ENCODE assay signal across 8 cellular contexts in genomic region chr17:81832608-81833159, GRCh38. TPM values are rescaled to one million over a fixed set of nuclear protein-coding genes. Genes with fewer than 3 reads are reported as not detected.
DNase-seq lines count a peak whose midpoint lies in the region; ATAC-seq, FAIRE-seq and TF ChIP-seq lines count a peak whose summit lies in the region.

No MANE protein-coding gene starts in this region.

- H3K27ac ChIP-seq in esophagus muscularis mucosa (replicated peaks in 1 of 4): peak overlapping the region; percentile 93 to 96 (median 95)

- H3K4me1 ChIP-seq in esophagus muscularis mucosa: peaks cover 23 to 66% (median 48%) of the 10 kb centered on the region in 4 donors

- H3K4me3 Mint-ChIP-seq in activated CD8-positive, alpha-beta T cell treated with anti-CD3 and anti-CD28 coated beads for 36 hours: peak overlapping the region; percentile 95
- H3K4me3 Mint-ChIP-seq in neural crest cell: peak overlapping the region; percentile 92
- H3K4me3 Mint-ChIP-seq in type B pancreatic cell: peak overlapping the region; percentile 90

- H3K9me3 Mint-ChIP-seq in activated CD8-positive, alpha-beta T cell treated with anti-CD3 and anti-CD28 coated beads for 36 hours: no peaks in the 10 kb centered on the region
- H3K9me3 Mint-ChIP-seq in neural crest cell (no peaks in the 10 kb centered on the region), type B pancreatic cell (no peaks in the 10 kb centered on the region)

- H3K27me3 Mint-ChIP-seq in activated CD8-positive, alpha-beta T cell treated with anti-CD3 and anti-CD28 coated beads for 36 hours: no peaks in the 10 kb centered on the region
- H3K27me3 Mint-ChIP-seq in neural crest cell (ENCODE audit: low read depth) (no peaks in the 10 kb centered on the region), type B pancreatic cell (no peaks in the 10 kb centered on the region)

- H3K4me3 ChIP-seq in AG09309 (ENCODE audit: control insufficient read depth, low read depth, low read length) (peak overlapping the region; percentile 73), esophagus muscularis mucosa (peak overlapping the region; percentile 83 to 98 (median 95))

- CTCF ChIA-PET in activated CD8-positive, alpha-beta T cell treated with anti-CD3 and anti-CD28 coated beads for 36 hours (lab: Charles Lee): no interaction called here

- DNase-seq in AG09309 (ENCODE audit: low read depth) (no peak), esophagus muscularis mucosa (ENCODE audit: extremely low spot score) (no peak), neural crest cell (ENCODE audit: low read depth, low spot score) (peak; percentile 13), type B pancreatic cell (ENCODE audit: extremely low spot score, unreplicated experiment) (no peak), GM19239 (ENCODE audit: insufficient read length, low spot score) (no peak)
- peak; percentile 79 for DNase-seq in activated CD8-positive, alpha-beta T cell treated with anti-CD3 and anti-CD28 coated beads for 36 hours

- peaks cover 3% of the 10 kb centered on the region for H3K36me3 Mint-ChIP-seq in activated CD8-positive, alpha-beta T cell treated with anti-CD3 and anti-CD28 coated beads for 36 hours (ENCODE audit: low read depth)
- peaks cover 3% of the 10 kb centered on the region for H3K36me3 Mint-ChIP-seq in neural crest cell (ENCODE audit: low read depth)
- H3K36me3 Mint-ChIP-seq in type B pancreatic cell: no peaks in the 10 kb centered on the region

- no peak for FAIRE-seq in GM19239 (lab: Jason Lieb, UNC)

- POLR2A ChIA-PET in activated CD8-positive, alpha-beta T cell treated with anti-CD3 and anti-CD28 coated beads for 36 hours (lab: Charles Lee): interaction anchor here (0.6 to 2.8 kb wide), 10 partner anchors 8 to 167 kb away, joined by 3 to 14 read pairs (median 5); partner anchors contain the start of genes ARHGDIA and MRPL12

- intact Hi-C loops in activated CD8-positive, alpha-beta T cell treated with anti-CD3 and anti-CD28 coated beads for 36 hours (cut with micrococcal nuclease): no loop called here
- intact Hi-C loops in esophagus muscularis mucosa (cut with DNase I): loop anchor here (5.0 kb wide), 1 partner anchor 40 kb away; the partner anchor contains the start of gene ARHGDIA

- no peak for TF ChIP-seq CTCF in AG09309 (IDR thresholded peaks at IDR 0.05; ENCODE audit: control insufficient read depth, insufficient read depth, low read depth, low read length, missing control alignments)
- TF ChIP-seq CTCF in activated CD8-positive, alpha-beta T cell treated with anti-CD3 and anti-CD28 coated beads for 36 hours (IDR thresholded peaks at IDR 0.05): no peak
- TF ChIP-seq CTCF in esophagus muscularis mucosa (IDR thresholded peaks at IDR 0.05): no peak
- TF ChIP-seq CTCF in neural crest cell (conservative IDR thresholded peaks at IDR 0.05): no peak
- no peak for TF ChIP-seq CTCF in type B pancreatic cell (conservative IDR thresholded peaks at IDR 0.05)

- ATAC-seq in GM19397 (IDR thresholded peaks at IDR 0.05; ENCODE audit: unreplicated experiment): peak; percentile 5
- peak; percentile 47 for ATAC-seq in HG03565 (IDR thresholded peaks at IDR 0.05; ENCODE audit: unreplicated experiment)
- peak; percentile 55 for ATAC-seq in activated CD8-positive, alpha-beta T cell treated with anti-CD3 and anti-CD28 coated beads for 36 hours

- TF ChIP-seq EP300 in esophagus muscularis mucosa (IDR thresholded peaks at IDR 0.05): no peak

- H3K36me3 ChIP-seq in esophagus muscularis mucosa: peaks cover 0 to 7% (median 3%) of the 10 kb centered on the region in 4 donors

- H3K27ac Mint-ChIP-seq in activated CD8-positive, alpha-beta T cell treated with anti-CD3 and anti-CD28 coated beads for 36 hours: peak overlapping the region; percentile 95
- H3K27ac Mint-ChIP-seq in neural crest cell (ENCODE audit: unreplicated experiment): peak overlapping the region; percentile 57
- H3K27ac Mint-ChIP-seq in type B pancreatic cell: peak overlapping the region; percentile 97

- peak; percentile 55 for TF ChIP-seq POLR2A in esophagus muscularis mucosa (IDR thresholded peaks at IDR 0.05; ENCODE audit: low read depth)

- H3K27me3 ChIP-seq in esophagus muscularis mucosa: no peaks in the 10 kb centered on the region

- WGBS in esophagus muscularis mucosa: 0% methylated on average over 19 of the region's 65 CpGs

- no peaks in the 10 kb centered on the region for H3K9me3 ChIP-seq in esophagus muscularis mucosa

- H3K4me1 Mint-ChIP-seq in activated CD8-positive, alpha-beta T cell treated with anti-CD3 and anti-CD28 coated beads for 36 hours (ENCODE audit: low read depth): peaks cover 26% of the 10 kb centered on the region
- H3K4me1 Mint-ChIP-seq in neural crest cell (peaks cover 36% of the 10 kb centered on the region), type B pancreatic cell (ENCODE audit: unreplicated experiment) (peaks cover 23% of the 10 kb centered on the region)

RNA-seq across cellular contexts. Expression of gene MCRIP1, which starts 0.4 kb away (rescaled TPM):
- total RNA-seq in activated CD8-positive, alpha-beta T cell treated with anti-CD3 and anti-CD28 coated beads for 36 hours: 10 to 100 TPM; 55.1 to 56.5 TPM
- 100 to 1,000 TPM in 3 of 4 donors, 10 to 100 TPM in 1; 83.5 to 146 (median 114) TPM for total RNA-seq in esophagus muscularis mucosa
- total RNA-seq in neural crest cell: 189 and 200 TPM in 2 replicates
- total RNA-seq in type B pancreatic cell (ENCODE audit: low replicate concordance): 54.2 and 101 TPM in 2 replicates

RNA-seq across cellular contexts. Expression of gene PPP1R27, which starts 2.2 kb away (rescaled TPM):
- not detected for total RNA-seq in activated CD8-positive, alpha-beta T cell treated with anti-CD3 and anti-CD28 coated beads for 36 hours
- total RNA-seq in esophagus muscularis mucosa: not detected
- not detected in 2 replicates for total RNA-seq in neural crest cell
- not detected in 2 replicates for total RNA-seq in type B pancreatic cell (ENCODE audit: low replicate concordance)

RNA-seq across cellular contexts. Expression of gene P4HB, which starts 27.7 kb away (rescaled TPM):
- total RNA-seq in activated CD8-positive, alpha-beta T cell treated with anti-CD3 and anti-CD28 coated beads for 36 hours: 100 to 1,000 TPM; 408 to 434 TPM
- total RNA-seq in esophagus muscularis mucosa (100 to 1,000 TPM; 269 to 334 (median 313) TPM), neural crest cell (364 and 368 TPM in 2 replicates), type B pancreatic cell (ENCODE audit: low replicate concordance) (555 and 815 TPM in 2 replicates)

RNA-seq across cellular contexts. Expression of gene GCGR, which starts 28.7 kb away (rescaled TPM):
- total RNA-seq in activated CD8-positive, alpha-beta T cell treated with anti-CD3 and anti-CD28 coated beads for 36 hours: not detected
- total RNA-seq in esophagus muscularis mucosa (under 1 TPM in 2 of 4 donors, not detected in 2; 0.17 to 0.40 TPM), neural crest cell (not detected in 2 replicates), type B pancreatic cell (ENCODE audit: low replicate concordance) (1.2 and 1.7 TPM in 2 replicates)

RNA-seq across cellular contexts. Expression of gene ARHGDIA, which starts 38.5 kb away (rescaled TPM):
- 100 to 1,000 TPM; 450 to 470 TPM for total RNA-seq in activated CD8-positive, alpha-beta T cell treated with anti-CD3 and anti-CD28 coated beads for 36 hours
- total RNA-seq in esophagus muscularis mucosa (100 to 1,000 TPM; 115 to 229 (median 202) TPM), neural crest cell (405 and 429 TPM in 2 replicates), type B pancreatic cell (ENCODE audit: low replicate concordance) (250 and 264 TPM in 2 replicates)

Comparison
In these comparisons a context has a peak if more than half of its experiments do, and no peak if none do; other contexts are left out.
1. DNase-seq: peak in activated CD8-positive, alpha-beta T cell treated with anti-CD3 and anti-CD28 coated beads for 36 hours (single experiment) and neural crest cell (single experiment); none in AG09309 (single experiment), esophagus muscularis mucosa (single experiment), type B pancreatic cell (single experiment) and GM19239 (single experiment).
2. ATAC-seq: peak in every context shown above with its lines; median percentile 55 in activated CD8-positive, alpha-beta T cell treated with anti-CD3 and anti-CD28 coated beads for 36 hours; 47 in HG03565; 5 in GM19397.
3. Peak in every context shown above with its lines, with median percentiles within 50 percentile points of each other: H3K27ac Mint-ChIP-seq and H3K4me3 Mint-ChIP-seq.